Comparison of ENCODE assay signal across 9 cellular contexts in the genomic region with DNA sequence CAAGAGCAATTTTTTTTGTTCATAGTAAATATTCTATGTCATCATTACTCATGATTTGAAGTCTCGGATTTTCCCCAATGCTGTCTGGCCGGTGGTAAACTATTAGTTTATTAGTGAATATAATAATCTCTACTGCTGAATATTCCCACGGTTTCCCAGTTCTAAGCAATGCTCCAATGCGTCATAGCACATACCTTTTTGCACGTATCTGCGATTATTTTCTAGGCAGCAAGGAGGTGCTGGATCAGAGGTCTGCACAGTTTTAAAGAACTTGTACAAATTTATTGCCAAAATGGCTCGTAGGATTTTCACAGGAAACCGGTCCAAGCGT. TPM values are rescaled to one million over a fixed set of nuclear protein-coding genes. Genes with fewer than 3 reads are reported as not detected.
DNase-seq lines count a peak whose midpoint lies in the region; ATAC-seq and TF ChIP-seq lines count a peak whose summit lies in the region.
"Had no signal": no experiment of that assay in that cellular context is flagged by ENCODE, and none has a peak within 500 bp of the region (broad histone marks: within the 10 kb centered on the region; RNA-seq: fewer than 3 reads in every experiment).

No MANE protein-coding gene starts in this region.

- H3K4me3 Mint-ChIP-seq in nephron progenitor cell: peak overlapping the region; percentile 66

- no peak for TF ChIP-seq CTCF in nephron progenitor cell (IDR thresholded peaks at IDR 0.05)

- no peak for DNase-seq in nephron progenitor cell
- DNase-seq in glomerular visceral epithelial cell (ENCODE audit: extremely low spot score): no peak
- no peak for DNase-seq in T-helper 1 cell
- DNase-seq: SIG-M5 had no signal

- WGBS in HUES64: 18% methylated on average over 7 of the region's 9 CpGs

- H3K27me3 Mint-ChIP-seq in nephron progenitor cell (ENCODE audit: low read depth, poor library complexity): peaks cover 3% of the 10 kb centered on the region

- H4K20me1 ChIP-seq in BLaER1: no peaks in the 10 kb centered on the region

- no peaks in the 10 kb centered on the region for H3K9me3 Mint-ChIP-seq in nephron progenitor cell

- H3K9me3 ChIP-seq in BLaER1 (no peaks in the 10 kb centered on the region; the same call in 1 of the 2 replicates), HUES64 (ENCODE audit: insufficient read depth, low read depth, low read length) (no peaks in the 10 kb centered on the region), endocrine pancreas (ENCODE audit: control insufficient read depth, low read length) (no peaks in the 10 kb centered on the region)

- H3K27ac Mint-ChIP-seq in nephron progenitor cell: no peak overlapping the region

- H3K27ac ChIP-seq in BLaER1 (no peak overlapping the region), HUES64 (ENCODE audit: low read depth, low read length) (peak overlapping the region; percentile 36; the same call in 1 of the 2 replicates)

- peaks cover 30% of the 10 kb centered on the region for H3K4me1 Mint-ChIP-seq in nephron progenitor cell

- H3K27me3 ChIP-seq in BLaER1: peaks cover 39% of the 10 kb centered on the region
- peaks cover 14% of the 10 kb centered on the region; the same call in 1 of the 2 replicates for H3K27me3 ChIP-seq in HUES64 (ENCODE audit: insufficient read depth, low read length)
- H3K27me3 ChIP-seq in endocrine pancreas (ENCODE audit: control insufficient read depth, insufficient read depth, low read length): no peaks in the 10 kb centered on the region

- H3K9ac ChIP-seq in BLaER1: no peak overlapping the region
- H3K9ac ChIP-seq in HUES64 (ENCODE audit: low read depth, low read length): no peak overlapping the region; the same call in 1 of the 2 replicates
- H3K9ac ChIP-seq in endocrine pancreas (ENCODE audit: control insufficient read depth, insufficient read depth, low read length): peak overlapping the region; percentile 43

- H3K36me3 Mint-ChIP-seq in nephron progenitor cell (ENCODE audit: low read depth): no peaks in the 10 kb centered on the region

- H3K4me2 ChIP-seq in BLaER1: peak overlapping the region; percentile 78

- H3K36me3 ChIP-seq in BLaER1 (no peaks in the 10 kb centered on the region), HUES64 (ENCODE audit: insufficient read depth, low read length) (no peaks in the 10 kb centered on the region), endocrine pancreas (ENCODE audit: control insufficient read depth, insufficient read depth, low read length) (no peaks in the 10 kb centered on the region)

- ATAC-seq in GM21381 (IDR thresholded peaks at IDR 0.05; ENCODE audit: unreplicated experiment) (no peak), GM18873 (IDR thresholded peaks at IDR 0.05; ENCODE audit: low FRiP score, unreplicated experiment) (no peak)

- peak overlapping the region; percentile 45 for H3K4me3 ChIP-seq in BLaER1
- peak overlapping the region; percentile 55 for H3K4me3 ChIP-seq in HUES64 (ENCODE audit: low read length)
- peak overlapping the region; percentile 63 for H3K4me3 ChIP-seq in endocrine pancreas (ENCODE audit: control insufficient read depth, insufficient read depth, low read length)

- H3K4me1 ChIP-seq in BLaER1 (peaks cover 11% of the 10 kb centered on the region), HUES64 (ENCODE audit: insufficient read depth, low read length) (peaks cover 10% of the 10 kb centered on the region; the same call in 1 of the 2 replicates), endocrine pancreas (ENCODE audit: control insufficient read depth, insufficient read depth, low read length) (no peaks in the 10 kb centered on the region)

RNA-seq across cellular contexts. Expression of gene TCF7, which starts 43.9 kb away (rescaled TPM):
- 10.2 TPM for polyA plus RNA-seq in HUES64 (2013, experiment 1 of 2)
- 10.4 TPM for polyA plus RNA-seq in HUES64 (2013, experiment 2 of 2)
